8 cellular contexts compared by ENCODE assay signal in genomic region chr11:99020324-99021225, GRCh38. TPM values are rescaled to one million over a fixed set of nuclear protein-coding genes. Genes with fewer than 3 reads are reported as not detected.
DNase-seq lines count a peak whose midpoint lies in the region; ATAC-seq, FAIRE-seq and TF ChIP-seq lines count a peak whose summit lies in the region.

Gene CNTN5 (plus strand): TSS chr11:99020949.

- H3K36me3 ChIP-seq in left lung = no peaks in the 10 kb centered on the region

- H3K4me1 ChIP-seq in left lung = peaks cover 0 to 5% of the 10 kb centered on the region in 2 donors

- FAIRE-seq in HTR-8/SVneo (lab: Jason Lieb, UNC) (peak; percentile 83), GM12892 (lab: Jason Lieb, UNC) (no peak)

- H3K4me3 ChIP-seq in GM12865 (ENCODE audit: low read depth, low read length) (no peak within 1 kb of the TSS), left lung (peak within 1 kb of the TSS in 1 of 2 donors; percentile 3)

- peak; percentile 93 for ATAC-seq in left lung
- ATAC-seq in stimulated activated naive CD8-positive, alpha-beta T cell treated with anti-CD3 and anti-CD28 coated beads, Interleukin-15, Interleukin-2, amounts not matched to agents 100 U/mL and 50 U/mL, for 24 hours = peak; percentile 52

- no peak within 1 kb of the TSS for H3K27ac ChIP-seq in left lung

- TF ChIP-seq CTCF in GM12865 (IDR thresholded peaks at IDR 0.05; ENCODE audit: insufficient read depth, low read depth, low read length, missing control alignments) = no peak
- no peak for TF ChIP-seq CTCF in left lung (IDR thresholded peaks at IDR 0.05)
- TF ChIP-seq CTCF in GM10266 (IDR thresholded peaks at IDR 0.05; ENCODE audit: control insufficient read depth, insufficient read depth, low read depth, missing control alignments) = no peak

- DNase-seq in GM12865 (ENCODE audit: low read depth) (peak; percentile 9), HTR-8/SVneo (ENCODE audit: insufficient read length, low spot score) (peak; percentile 49), SK-N-DZ (ENCODE audit: low spot score) (peak; percentile 88), cerebellum (ENCODE audit: low spot score) (no peak), left lung (peak in 1 of 2 donors; percentile 82), GM10266 (ENCODE audit: extremely low spot score) (no peak), GM12892 (ENCODE audit: insufficient read length) (no peak)
- DNase-seq in stimulated activated naive CD8-positive, alpha-beta T cell treated with anti-CD3 and anti-CD28 coated beads, Interleukin-15, Interleukin-2, amounts not matched to agents 100 U/mL and 50 U/mL, for 24 hours = peak; percentile 19

- peaks cover 42 to 46% of the 10 kb centered on the region in 2 donors for H3K27me3 ChIP-seq in left lung

- intact Hi-C loops in left lung (cut with DNase I) = no loop called here

- no peaks in the 10 kb centered on the region for H3K9me3 ChIP-seq in left lung

- TF ChIP-seq POLR2A in GM12892 (IDR thresholded peaks at IDR 0.05; ENCODE audit: low read depth, low read length) = no peak

RNA-seq across cellular contexts. Expression of gene CNTN5, which starts in this region (rescaled TPM):
- 4.4 and 4.6 TPM in 2 replicates for polyA plus RNA-seq in SK-N-DZ (2014; cell fraction: cytosol; rRNA removed)
- polyA plus RNA-seq in SK-N-DZ (2014; cell fraction: nucleus; rRNA removed) = 5.2 and 6.3 TPM in 2 replicates
- total RNA-seq in cerebellum = 110 TPM
- under 1 TPM in 1 of 2 donors, not detected in 1; 0.08 TPM for total RNA-seq in left lung
- not detected for polyA plus RNA-seq in GM12892 (2012; ENCODE audit: missing spikeins)

Comparison
In these comparisons a context has a peak if more than half of its experiments do, and no peak if none do; other contexts are left out.
1. RNA of gene CNTN5 (total RNA-seq): 110 TPM in cerebellum (single experiment); 0.08 TPM in left lung; every median in the first group is over 10 times any median in the second.
2. Peak in ATAC-seq in left lung; RNA of the gene not detected or under 1 TPM.
3. DNase-seq: peak in GM12865 (single experiment), HTR-8/SVneo (single experiment), SK-N-DZ (single experiment) and stimulated activated naive CD8-positive, alpha-beta T cell treated with anti-CD3 and anti-CD28 coated beads, Interleukin-15, Interleukin-2, amounts not matched to agents 100 U/mL and 50 U/mL, for 24 hours (single experiment); none in cerebellum (single experiment), GM10266 (single experiment) and GM12892 (single experiment).